ENCODE assay signal across 2 cellular contexts in the genomic region with DNA sequence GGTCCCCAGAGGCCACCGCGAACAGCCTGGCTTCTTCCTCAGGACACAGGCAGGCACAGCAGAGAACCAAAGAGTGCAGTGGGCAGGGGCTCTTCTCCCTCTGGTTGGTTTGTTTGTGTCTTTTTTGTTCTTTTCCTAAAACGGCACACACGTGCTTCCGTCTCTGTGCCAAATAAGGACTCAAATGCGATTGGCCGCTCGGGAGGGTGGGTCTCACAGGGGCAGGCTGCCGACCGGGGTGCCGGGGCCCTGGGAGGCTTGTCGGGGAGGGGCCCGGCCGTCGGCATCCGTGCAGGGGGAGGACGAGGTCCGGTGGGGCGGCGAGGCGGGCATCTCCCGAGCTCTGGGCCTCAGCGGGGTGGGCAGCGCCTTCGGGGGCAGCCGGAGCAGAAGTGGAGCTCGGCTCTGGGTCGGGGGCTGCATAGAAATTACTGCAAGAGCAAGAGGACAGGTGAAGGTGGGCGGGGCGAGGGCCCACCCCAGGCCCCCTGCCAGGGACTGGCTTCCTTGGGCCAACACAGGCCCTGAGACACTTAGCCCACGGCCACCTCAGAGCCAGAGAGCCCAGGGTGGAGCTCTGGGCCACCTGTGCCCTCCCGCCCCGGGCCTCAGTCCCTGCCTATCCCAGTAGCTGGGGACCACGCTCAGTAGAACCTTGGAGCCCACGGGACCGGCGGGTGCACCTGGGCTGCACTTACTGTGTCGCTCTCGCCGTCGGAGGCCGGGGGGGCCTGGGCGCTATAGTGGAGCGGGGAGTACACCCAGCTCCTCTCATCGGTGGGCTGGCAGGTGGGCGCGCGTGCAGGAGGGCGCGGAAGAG.
TF ChIP-seq lines count a peak whose summit lies in the region.

No MANE protein-coding gene starts in this region.

TF ChIP-seq in GM12891, 5 proteins besides CTCF, POLR2A, EP300 and RAD21:
- no peak for TF ChIP-seq PAX5 (IDR thresholded peaks at IDR 0.05; ENCODE audit: insufficient read depth, low read length, severe bottlenecking)

TF ChIP-seq in HepG2, 621 proteins besides CTCF, POLR2A, EP300 and RAD21:
- no peak for TF ChIP-seq ZBED4 (CRISPR knock-in tag; IDR thresholded peaks at IDR 0.05; ENCODE audit: borderline replicate concordance)
- no peak for TF ChIP-seq PITX1 (CRISPR knock-in tag; IDR thresholded peaks at IDR 0.05)
- no peak for TF ChIP-seq MEIS2 (CRISPR knock-in tag; IDR thresholded peaks at IDR 0.05)
- no peak for TF ChIP-seq ZNF552 (CRISPR knock-in tag; IDR thresholded peaks at IDR 0.05; ENCODE audit: borderline replicate concordance)
- TF ChIP-seq ZNF784 (CRISPR knock-in tag; IDR thresholded peaks at IDR 0.05; ENCODE audit: borderline replicate concordance) = no peak
- TF ChIP-seq HMG20B (CRISPR knock-in tag; conservative IDR thresholded peaks at IDR 0.05) = no peak
- TF ChIP-seq ZNF382 (CRISPR knock-in tag; IDR thresholded peaks at IDR 0.05; ENCODE audit: borderline replicate concordance) = no peak
- TF ChIP-seq PHF8 (CRISPR knock-in tag; IDR thresholded peaks at IDR 0.05) = no peak
- TF ChIP-seq ZNF577 (CRISPR knock-in tag; IDR thresholded peaks at IDR 0.05; ENCODE audit: borderline replicate concordance, low read depth) = no peak
- no peak for TF ChIP-seq RBAK (CRISPR knock-in tag; IDR thresholded peaks at IDR 0.05)
